Comparison of ENCODE assay signal across 9 cellular contexts in the genomic region with DNA sequence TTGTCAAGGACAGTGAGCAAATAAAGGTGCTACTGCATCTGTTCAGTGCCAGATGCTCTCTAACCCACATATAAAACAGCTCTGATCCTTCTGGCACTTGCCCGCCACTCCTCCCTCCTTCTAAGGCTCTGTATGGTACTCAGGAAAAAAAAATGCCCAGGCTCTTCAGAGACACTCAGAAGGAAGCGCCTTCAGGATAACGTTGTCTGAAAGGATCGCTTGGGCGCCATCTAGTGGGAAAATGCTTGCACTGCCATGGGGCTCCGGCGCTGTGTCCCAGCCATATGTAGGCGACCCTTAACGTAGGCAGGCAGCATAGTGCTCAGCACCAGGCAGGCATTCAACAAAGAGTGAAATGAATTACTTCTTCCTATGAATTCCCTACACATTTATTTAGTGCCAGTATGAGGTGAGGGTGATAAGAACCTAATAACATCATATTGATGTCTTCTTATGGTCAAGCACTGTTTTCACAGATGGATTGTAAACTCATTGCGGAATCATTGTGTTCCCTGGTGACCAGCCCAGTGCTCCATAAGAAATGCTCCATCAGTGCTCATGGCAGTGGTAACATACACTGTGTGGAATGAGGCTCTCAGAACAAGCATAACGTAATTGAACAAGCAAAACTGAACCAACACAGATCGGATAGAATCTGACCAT. TPM values are rescaled to one million over a fixed set of nuclear protein-coding genes. Genes with fewer than 3 reads are reported as not detected.
DNase-seq lines count a peak whose midpoint lies in the region; ATAC-seq, FAIRE-seq and TF ChIP-seq lines count a peak whose summit lies in the region.
"Had no signal": no experiment of that assay in that cellular context is flagged by ENCODE, and none has a peak within 500 bp of the region (broad histone marks: within the 10 kb centered on the region; RNA-seq: fewer than 3 reads in every experiment).

No MANE protein-coding gene starts in this region.

- H3K27ac ChIP-seq in OCI-LY3 (ENCODE audit: low read length) (no peak overlapping the region), esophagus muscularis mucosa (replicated peaks in 1 of 4) (no peak overlapping the region)

- intact Hi-C loops in esophagus muscularis mucosa (cut with DNase I) (no loop called here), natural killer cell (cut with micrococcal nuclease) (loop anchor here (1.0 to 2.0 kb wide), 2 partner anchors 559 to 899 kb away; no protein-coding TSS in a partner anchor)

- peak; percentile 32 for FAIRE-seq in D721Med (lab: Jason Lieb, UNC)

- H3K36me3 ChIP-seq in OCI-LY3 (replicated peaks; ENCODE audit: low read depth, low read length) (no peaks in the 10 kb centered on the region), esophagus muscularis mucosa (no peaks in the 10 kb centered on the region)

- H2AFZ ChIP-seq in OCI-LY3 (ENCODE audit: low read depth, low read length) = 0 out of 2 replicates have a peak overlapping the region, but pooled peaks have one; percentile 27

- no peak for TF ChIP-seq POLR2A in esophagus muscularis mucosa (IDR thresholded peaks at IDR 0.05; ENCODE audit: low read depth)

- H3K9me3 ChIP-seq in OCI-LY3 (ENCODE audit: insufficient read depth, low read length) (peaks cover 11% of the 10 kb centered on the region; the same call in 1 of the 2 replicates), esophagus muscularis mucosa (peaks cover 0 to 14% (median 5%) of the 10 kb centered on the region in 4 donors)

- WGBS in esophagus muscularis mucosa = 14% methylated on average over 12 of the region's 12 CpGs

- no peaks in the 10 kb centered on the region for H3K79me2 ChIP-seq in OCI-LY3 (ENCODE audit: low read length)

- H3K4me1 Mint-ChIP-seq in natural killer cell = no peaks in the 10 kb centered on the region
- no peaks in the 10 kb centered on the region for H3K4me1 Mint-ChIP-seq in stimulated activated memory B cell treated with anti-CD40 and anti-IgM and Interleukin-4, amounts not matched to agents 10 μg/mL and 1 μg/mL and 100 μg/mL, for 72 hours

- H3K27me3 ChIP-seq in OCI-LY3 (ENCODE audit: low read depth, low read length) (peaks cover 45% of the 10 kb centered on the region), esophagus muscularis mucosa (no peaks in the 10 kb centered on the region)

- TF ChIP-seq CTCF in D721Med (IDR thresholded peaks at IDR 0.05; ENCODE audit: insufficient read depth, missing control alignments) = peak; percentile 94
- peak; percentile 82 for TF ChIP-seq CTCF in OCI-LY3 (IDR thresholded peaks at IDR 0.05; ENCODE audit: low read depth, low read length)
- peak in 2 of 3 experiments; percentile 85 to 92 for TF ChIP-seq CTCF in esophagus muscularis mucosa (IDR thresholded peaks at IDR 0.05)
- TF ChIP-seq CTCF in natural killer cell (IDR thresholded peaks at IDR 0.05) = peak; percentile 89

- H3K4me1 ChIP-seq in OCI-LY3 (ENCODE audit: low read length) = no peaks in the 10 kb centered on the region
- peaks cover 5 to 17% (median 7%) of the 10 kb centered on the region in 4 donors for H3K4me1 ChIP-seq in esophagus muscularis mucosa

- no peaks in the 10 kb centered on the region for H3K36me3 Mint-ChIP-seq in natural killer cell
- no peaks in the 10 kb centered on the region for H3K36me3 Mint-ChIP-seq in stimulated activated memory B cell treated with anti-CD40 and anti-IgM and Interleukin-4, amounts not matched to agents 10 μg/mL and 1 μg/mL and 100 μg/mL, for 72 hours

- no peak overlapping the region for H3K9ac ChIP-seq in OCI-LY3 (ENCODE audit: low read length)

- ATAC-seq in GM21390 (IDR thresholded peaks at IDR 0.05; ENCODE audit: unreplicated experiment) (peak; percentile 96), natural killer cell (peak; percentile 70 to 96 (median 81))
- ATAC-seq in stimulated activated memory B cell treated with anti-CD40 and anti-IgM and Interleukin-4, amounts not matched to agents 10 μg/mL and 1 μg/mL and 100 μg/mL, for 72 hours = peak; percentile 81

- H3K4me3 Mint-ChIP-seq in natural killer cell = no peak overlapping the region
- H3K4me3 Mint-ChIP-seq in stimulated activated memory B cell treated with anti-CD40 and anti-IgM and Interleukin-4, amounts not matched to agents 10 μg/mL and 1 μg/mL and 100 μg/mL, for 72 hours = no peak overlapping the region
- H3K4me3 Mint-ChIP-seq: dendritic cell treated with granulocyte-macrophage colony-stimulating factor and Interleukin-4, amounts not matched to agents 40 ng/mL and 50 ng/mL, for 4 days had no signal

- no peak overlapping the region for H3K27ac Mint-ChIP-seq in natural killer cell
- H3K27ac Mint-ChIP-seq in stimulated activated memory B cell treated with anti-CD40 and anti-IgM and Interleukin-4, amounts not matched to agents 10 μg/mL and 1 μg/mL and 100 μg/mL, for 72 hours = no peak overlapping the region
- H3K27ac Mint-ChIP-seq: dendritic cell treated with granulocyte-macrophage colony-stimulating factor and Interleukin-4, amounts not matched to agents 40 ng/mL and 50 ng/mL, for 4 days had no signal

- no peaks in the 10 kb centered on the region for H4K20me1 ChIP-seq in OCI-LY3 (ENCODE audit: insufficient read depth, low read length)

- no peak for TF ChIP-seq EP300 in esophagus muscularis mucosa (IDR thresholded peaks at IDR 0.05)

- H3K4me3 ChIP-seq in OCI-LY3 (ENCODE audit: low read length) = no peak overlapping the region
- no peak overlapping the region for H3K4me3 ChIP-seq in esophagus muscularis mucosa

- DNase-seq in D721Med (ENCODE audit: insufficient read length, low spot score) (peak; percentile 17), HuH-7 (ENCODE audit: low spot score) (peak; percentile 33), activated T-cell treated with anti-CD3 and anti-CD28 coated beads for 24 hours (ENCODE audit: low read depth) (peak; percentile 71), esophagus muscularis mucosa (ENCODE audit: extremely low spot score) (peak; percentile 95), natural killer cell (peak; percentile 56)

- H3K4me2 ChIP-seq in OCI-LY3 (ENCODE audit: low read length) = no peak overlapping the region

- H3K27me3 Mint-ChIP-seq in natural killer cell (ENCODE audit: low read depth in 2 of 2) = peaks cover 18 to 41% of the 10 kb centered on the region in 2 donors
- H3K27me3 Mint-ChIP-seq in stimulated activated memory B cell treated with anti-CD40 and anti-IgM and Interleukin-4, amounts not matched to agents 10 μg/mL and 1 μg/mL and 100 μg/mL, for 72 hours = peaks cover 52% of the 10 kb centered on the region

- H3K9me3 Mint-ChIP-seq in natural killer cell = no peaks in the 10 kb centered on the region
- peaks cover 14% of the 10 kb centered on the region for H3K9me3 Mint-ChIP-seq in stimulated activated memory B cell treated with anti-CD40 and anti-IgM and Interleukin-4, amounts not matched to agents 10 μg/mL and 1 μg/mL and 100 μg/mL, for 72 hours

RNA-seq across cellular contexts. Expression of a gene that starts 39.6 kb away (rescaled TPM):
- total RNA-seq in esophagus muscularis mucosa (10 to 100 TPM in 1 of 4 donors, 1 to 10 TPM in 3; 4.0 to 14.5 (median 7.4) TPM), natural killer cell (not detected)

Comparison
In these comparisons a context has a peak if more than half of its experiments do, and no peak if none do; other contexts are left out.
1. DNase-seq: peak in every context shown above with its lines; median percentile 95 in esophagus muscularis mucosa; 71 in activated T-cell treated with anti-CD3 and anti-CD28 coated beads for 24 hours; 56 in natural killer cell; 33 in HuH-7; 17 in D721Med.
2. RNA of a gene that starts 39.6 kb away (total RNA-seq): 4.0 to 14.5 TPM in esophagus muscularis mucosa; not detected in natural killer cell; every median in the first group is over 4 times any median in the second.
3. Peak in every context shown above with its lines, with median percentiles within 50 percentile points of each other: CTCF ChIP-seq and ATAC-seq.